28 cellular contexts compared by ENCODE assay signal in genomic region chr19:48136547-48136946, GRCh38.
"Had no signal": no experiment of that assay in that cellular context is flagged by ENCODE, and none has a peak within 500 bp of the region (broad histone marks: within the 10 kb centered on the region; RNA-seq: fewer than 3 reads in every experiment).

No MANE protein-coding gene starts in this region.

- H3K4me3 Mint-ChIP-seq: naive thymus-derived CD4-positive, alpha-beta T cell; natural killer cell; nephron; neural progenitor cell; stimulated activated memory B cell treated with anti-CD40 and anti-IgM and Interleukin-4, amounts not matched to agents 10 μg/mL and 1 μg/mL and 100 μg/mL, for 72 hours; stimulated activated naive CD8-positive, alpha-beta T cell treated with anti-CD3 and anti-CD28 coated beads, Interleukin-15, Interleukin-2, amounts not matched to agents 100 ng/mL and 50 ng/mL, for 24 hours had no signal

- H3K27ac Mint-ChIP-seq: naive thymus-derived CD4-positive, alpha-beta T cell; natural killer cell; nephron; neural progenitor cell; progenitor cell of endocrine pancreas; stimulated activated memory B cell treated with anti-CD40 and anti-IgM and Interleukin-4, amounts not matched to agents 10 μg/mL and 1 μg/mL and 100 μg/mL, for 72 hours; stimulated activated naive CD8-positive, alpha-beta T cell treated with anti-CD3 and anti-CD28 coated beads, Interleukin-15, Interleukin-2, amounts not matched to agents 100 ng/mL and 50 ng/mL, for 24 hours had no signal

- H3K79me2 ChIP-seq: parathyroid adenoma had no signal

- H3K27me3 ChIP-seq: neural progenitor cell, ovary, right lobe of liver, sigmoid colon, stomach, thyroid gland, tibial nerve, upper lobe of left lung, vagina had no signal

- H3K4me1 Mint-ChIP-seq: natural killer cell; nephron; neural progenitor cell; stimulated activated memory B cell treated with anti-CD40 and anti-IgM and Interleukin-4, amounts not matched to agents 10 μg/mL and 1 μg/mL and 100 μg/mL, for 72 hours had no signal

- H3K4me3 ChIP-seq: neural progenitor cell, ovary, psoas muscle, right lobe of liver, sigmoid colon, stomach, thoracic aorta, thyroid gland, tibial nerve, upper lobe of left lung, vagina had no signal

- H3K9me3 ChIP-seq: ovary, psoas muscle, right lobe of liver, sigmoid colon, stomach, thoracic aorta, thyroid gland, tibial nerve, upper lobe of left lung, vagina had no signal

- H3K27me3 Mint-ChIP-seq: naive thymus-derived CD4-positive, alpha-beta T cell; progenitor cell of endocrine pancreas; stimulated activated memory B cell treated with anti-CD40 and anti-IgM and Interleukin-4, amounts not matched to agents 10 μg/mL and 1 μg/mL and 100 μg/mL, for 72 hours; stimulated activated naive CD8-positive, alpha-beta T cell treated with anti-CD3 and anti-CD28 coated beads, Interleukin-15, Interleukin-2, amounts not matched to agents 100 ng/mL and 50 ng/mL, for 24 hours had no signal

- H2AFZ ChIP-seq: neural progenitor cell, parathyroid adenoma had no signal

- H3K27ac ChIP-seq: neural progenitor cell, ovary, parathyroid adenoma, psoas muscle, right lobe of liver, sigmoid colon, stomach, thoracic aorta, thyroid gland, tibial nerve, upper lobe of left lung, vagina had no signal

- DNase-seq: naive thymus-derived CD4-positive, alpha-beta T cell; natural killer cell; ovary; posterior cingulate gyrus; psoas muscle; right lobe of liver; sigmoid colon; small intestine; stimulated activated CD4-positive, alpha-beta T cell treated with anti-CD3 and anti-CD28 coated beads, Interleukin-15, amount 100 ng/mL, for 24 hours; stimulated activated CD4-positive, alpha-beta T cell treated with anti-CD3 and anti-CD28 coated beads, Interleukin-2, amount 100 ng/mL, for 24 hours; stimulated activated CD4-positive, alpha-beta T cell treated with anti-CD3 and anti-CD28 coated beads, Interleukin-2, amount 100 ng/mL, for 48 hours; stimulated activated CD4-positive, alpha-beta T cell treated with anti-CD3 and anti-CD28 coated beads, Interleukin-4, amount 100 ng/mL, for 24 hours; stimulated activated naive CD4-positive, alpha-beta T cell treated with Interleukin-2 at 50 U/mL for 16 hours; stomach; thyroid gland; trophoblast cell; upper lobe of left lung had no signal

- ATAC-seq: naive thymus-derived CD4-positive, alpha-beta T cell; natural killer cell; psoas muscle; right cardiac atrium; right lobe of liver; stimulated activated memory B cell treated with anti-CD40 and anti-IgM and Interleukin-4, amounts not matched to agents 10 μg/mL and 1 μg/mL and 100 μg/mL, for 72 hours had no signal

- H3K4me1 ChIP-seq: neural progenitor cell, parathyroid adenoma, psoas muscle, right lobe of liver, sigmoid colon, stomach, thyroid gland, tibial nerve, upper lobe of left lung, vagina had no signal

- H3K9me3 Mint-ChIP-seq: natural killer cell; nephron; neural progenitor cell; stimulated activated memory B cell treated with anti-CD40 and anti-IgM and Interleukin-4, amounts not matched to agents 10 μg/mL and 1 μg/mL and 100 μg/mL, for 72 hours; stimulated activated naive CD8-positive, alpha-beta T cell treated with anti-CD3 and anti-CD28 coated beads, Interleukin-15, Interleukin-2, amounts not matched to agents 100 ng/mL and 50 ng/mL, for 24 hours had no signal

- H3K4me2 ChIP-seq: neural progenitor cell had no signal

- H3K9ac ChIP-seq: neural progenitor cell, parathyroid adenoma had no signal

- FAIRE-seq: small intestine, urothelium cell line had no signal

- H3K36me3 ChIP-seq: neural progenitor cell, ovary, right lobe of liver, sigmoid colon, thoracic aorta, thyroid gland, vagina had no signal

- H3K36me3 Mint-ChIP-seq: natural killer cell had no signal
